In the genomic region with DNA sequence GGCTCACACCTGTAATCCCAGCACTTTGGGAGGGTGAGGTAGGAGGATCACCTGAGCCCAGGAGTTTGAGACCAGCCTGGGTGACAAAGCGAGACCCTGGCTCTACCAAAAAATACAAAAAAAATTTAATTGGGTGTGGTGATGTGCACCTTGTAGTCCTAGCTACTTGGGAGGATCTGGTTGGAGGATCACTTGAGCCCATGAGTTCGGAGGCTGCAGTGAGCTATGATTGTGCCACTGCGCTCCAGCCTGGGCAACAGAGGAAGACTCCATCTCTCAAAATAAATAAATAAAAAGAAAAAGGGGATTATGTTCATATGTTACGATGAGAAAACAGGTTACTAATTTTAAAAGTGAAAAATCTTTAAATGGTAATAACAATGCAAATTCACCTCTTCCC, we compare ENCODE assay signal across 8 cellular contexts. TPM values are rescaled to one million over a fixed set of nuclear protein-coding genes. Genes with fewer than 3 reads are reported as not detected.
DNase-seq lines count a peak whose midpoint lies in the region; ATAC-seq and TF ChIP-seq lines count a peak whose summit lies in the region.

No MANE protein-coding gene starts in this region.

- no peak overlapping the region for H2BK5ac ChIP-seq in IMR-90 (ENCODE audit: low read depth, low read length, poor library complexity, severe bottlenecking)

- H3K4me1 ChIP-seq in IMR-90 (ENCODE audit: control insufficient read depth, insufficient read depth, low read length) (no peaks in the 10 kb centered on the region), mucosa of descending colon (ENCODE audit: low read depth) (peaks cover 17% of the 10 kb centered on the region)

- TF ChIP-seq RAD21 in IMR-90 (IDR thresholded peaks at IDR 0.05; ENCODE audit: low read length) = no peak

- H4K8ac ChIP-seq in IMR-90 (ENCODE audit: low read depth in 2 of 2, low read length in 2 of 2) = peak overlapping the region in 1 of 2 experiments; percentile 25; a peak in 1 of 4 replicates

- H3K18ac ChIP-seq in IMR-90 (ENCODE audit: low read depth, low read length) = no peak overlapping the region

- CTCF ChIA-PET in IMR-90 (lab: Yijun Ruan, JAX) = interaction anchor here (1.4 to 3.2 kb wide), 2 partner anchors 41 to 163 kb away, joined by 5 to 22 read pairs; no protein-coding TSS in a partner anchor

- in situ Hi-C loops in IMR-90 (cut with MboI; ENCODE audit: low sequenced_read_pairs) = no loop called here
- in situ Hi-C loops in astrocyte of the spinal cord (cut with HindIII; ENCODE audit: low sequenced_read_pairs) = no loop called here

- no peak overlapping the region for H2BK15ac ChIP-seq in IMR-90 (ENCODE audit: low read depth, low read length)

- peaks cover 18% of the 10 kb centered on the region for H3K27me3 Mint-ChIP-seq in type B pancreatic cell

- H3K4me3 ChIP-seq in AG09309 (ENCODE audit: control insufficient read depth, low read depth, low read length) (peak overlapping the region; percentile 66), IMR-90 (ENCODE audit: insufficient read depth, low read depth, low read length) (no peak overlapping the region; the same call in 1 of the 2 replicates), astrocyte of the spinal cord (ENCODE audit: low read depth, low read length) (peak overlapping the region; percentile 86), mucosa of descending colon (peak overlapping the region; percentile 78)

- H4K91ac ChIP-seq in IMR-90 (ENCODE audit: insufficient read depth, low read depth, low read length) = no peak overlapping the region

- intact Hi-C loops in IMR-90 (cut with micrococcal nuclease) = no loop called here
- intact Hi-C loops in mucosa of descending colon (cut with DNase I, micrococcal nuclease) = no loop called here
- intact Hi-C loops in left colon (cut with DNase I, micrococcal nuclease) = no loop called here

- WGBS in IMR-90 (ENCODE audit: extremely low coverage in 2 of 2, insufficient read length in 1 of 2), 2 experiments = no CpG with 5 or more reads among the region's 4 CpGs

- no peak overlapping the region for H3K4ac ChIP-seq in IMR-90 (ENCODE audit: low read depth, low read length)

- H3K9me1 ChIP-seq in IMR-90 (ENCODE audit: insufficient read depth, low read length) = 0 out of 2 replicates have a peak, but pooled peaks cover 3% of the 10 kb centered on the region

- 0 out of 2 replicates have a peak overlapping the region, but pooled peaks have one; percentile 33 for H2AK5ac ChIP-seq in IMR-90 (ENCODE audit: low read depth, low read length)

- no peak overlapping the region for H3K9ac ChIP-seq in IMR-90 (ENCODE audit: low read depth, low read length)

- no peak overlapping the region for H3K56ac ChIP-seq in IMR-90 (ENCODE audit: extremely low read depth, insufficient read depth, low read length)

- no peak overlapping the region for H2BK20ac ChIP-seq in IMR-90 (ENCODE audit: low read depth, low read length)

- H3K36me3 ChIP-seq in IMR-90 (ENCODE audit: control insufficient read depth, insufficient read depth, low read length) (0 out of 2 replicates have a peak, but pooled peaks cover 1% of the 10 kb centered on the region), mucosa of descending colon (ENCODE audit: low read depth) (no peaks in the 10 kb centered on the region)

- H2BK120ac ChIP-seq in IMR-90 (ENCODE audit: low read depth, low read length) = no peak overlapping the region

- TF ChIP-seq POLR2A in IMR-90 (IDR thresholded peaks at IDR 0.05; ENCODE audit: low read depth, low read length) = no peak

- no peak for TF ChIP-seq CTCF in AG09309 (IDR thresholded peaks at IDR 0.05; ENCODE audit: control insufficient read depth, insufficient read depth, low read depth, low read length, missing control alignments)
- no peak for TF ChIP-seq CTCF in IMR-90 (conservative IDR thresholded peaks at IDR 0.05; ENCODE audit: low read depth, low read length)
- no peak for TF ChIP-seq CTCF in astrocyte of the spinal cord (IDR thresholded peaks at IDR 0.05; ENCODE audit: low read depth, low read length)
- no peak for TF ChIP-seq CTCF in mucosa of descending colon (IDR thresholded peaks at IDR 0.05)
- no peak for TF ChIP-seq CTCF in type B pancreatic cell (conservative IDR thresholded peaks at IDR 0.05)

- BruUV-seq in IMR-90 (replicated peaks; lab: Mats Ljungman, UMichigan) = no TSS peak

- no peak overlapping the region; the same call in 1 of the 2 replicates for H3K4me2 ChIP-seq in IMR-90 (ENCODE audit: low read depth, low read length)

- no peak overlapping the region for H3K27ac ChIP-seq in IMR-90 (ENCODE audit: insufficient read depth, low read length)

- ATAC-seq in IMR-90 (ENCODE audit: low read depth) (no peak), mucosa of descending colon (no peak), HG03039 (IDR thresholded peaks at IDR 0.05; ENCODE audit: unreplicated experiment) (no peak), left colon (no peak)

- no peaks in the 10 kb centered on the region for H3K9me3 Mint-ChIP-seq in type B pancreatic cell

- dilution Hi-C loops in IMR-90 (cut with HindIII; ENCODE audit: low sequenced_read_pairs, unreplicated experiment) = no loop called here

- peaks cover 7 to 14% of the 10 kb centered on the region in 2 experiments; a peak in 3 of 4 replicates for H3K79me1 ChIP-seq in IMR-90 (ENCODE audit: low read depth in 1 of 2, low read length in 2 of 2)

- H3K4me3 Mint-ChIP-seq in type B pancreatic cell = no peak overlapping the region

- peaks cover 6% of the 10 kb centered on the region for H3K4me1 Mint-ChIP-seq in type B pancreatic cell (ENCODE audit: unreplicated experiment)

- no peak overlapping the region for H3K27ac Mint-ChIP-seq in type B pancreatic cell

- no peaks in the 10 kb centered on the region for H3K9me3 ChIP-seq in IMR-90 (ENCODE audit: control insufficient read depth, insufficient read depth, low read length)
- no peaks in the 10 kb centered on the region for H3K9me3 ChIP-seq in mucosa of descending colon

- no peaks in the 10 kb centered on the region for H4K20me1 ChIP-seq in IMR-90 (ENCODE audit: insufficient read depth, low read length)

- H3K36me3 Mint-ChIP-seq in type B pancreatic cell = no peaks in the 10 kb centered on the region

- H2AFZ ChIP-seq in IMR-90 (replicated peaks; ENCODE audit: low read length, poor library complexity) = no peak overlapping the region

- H3K23ac ChIP-seq in IMR-90 (ENCODE audit: low read depth, low read length) = peak overlapping the region; percentile 75

- POLR2A ChIA-PET in IMR-90 (lab: Charles Lee; ENCODE audit: unreplicated experiment) = no interaction called here

- H4K5ac ChIP-seq in IMR-90 (ENCODE audit: low read depth, low read length) = no peak overlapping the region

- H3K27me3 ChIP-seq in IMR-90 (ENCODE audit: control insufficient read depth, insufficient read depth, low read length) = no peaks in the 10 kb centered on the region

- DNase-seq in AG09309 (ENCODE audit: low read depth) (no peak), IMR-90 (no peak), astrocyte of the spinal cord (ENCODE audit: low read depth, low spot score) (no peak), mucosa of descending colon (no peak), type B pancreatic cell (ENCODE audit: extremely low spot score, unreplicated experiment) (no peak), left colon (no peak)
- no peak for DNase-seq in activated CD4-positive, CD25-positive, alpha-beta regulatory T cell treated with anti-CD3 and anti-CD28 coated beads, Interleukin-2, amount 50 U/mL, for 72 hours

- H2AK9ac ChIP-seq in IMR-90 (replicated peaks; ENCODE audit: low read depth, low read length, poor library complexity) = no peak overlapping the region

- H3K14ac ChIP-seq in IMR-90 (replicated peaks; ENCODE audit: low read depth, low read length) = no peak overlapping the region

TF ChIP-seq in IMR-90, 13 proteins besides CTCF, POLR2A, EP300 and RAD21 (continues in another document):
- TF ChIP-seq FOS (IDR thresholded peaks at IDR 0.05; ENCODE audit: low read depth, low read length) = no peak
- TF ChIP-seq RCOR1 (IDR thresholded peaks at IDR 0.05; ENCODE audit: insufficient replicate concordance, low read length) = no peak
- TF ChIP-seq, protein P1, sequence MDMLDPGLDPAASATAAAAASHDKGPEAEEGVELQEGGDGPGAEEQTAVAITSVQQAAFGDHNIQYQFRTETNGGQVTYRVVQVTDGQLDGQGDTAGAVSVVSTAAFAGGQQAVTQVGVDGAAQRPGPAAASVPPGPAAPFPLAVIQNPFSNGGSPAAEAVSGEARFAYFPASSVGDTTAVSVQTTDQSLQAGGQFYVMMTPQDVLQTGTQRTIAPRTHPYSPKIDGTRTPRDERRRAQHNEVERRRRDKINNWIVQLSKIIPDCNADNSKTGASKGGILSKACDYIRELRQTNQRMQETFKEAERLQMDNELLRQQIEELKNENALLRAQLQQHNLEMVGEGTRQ (IDR thresholded peaks at IDR 0.05; ENCODE audit: low read depth, low read length) = no peak
- no peak for TF ChIP-seq MXI1 (IDR thresholded peaks at IDR 0.05; ENCODE audit: borderline replicate concordance, low read depth, low read length)
- TF ChIP-seq BHLHE40 (IDR thresholded peaks at IDR 0.05; ENCODE audit: low read depth, low read length) = no peak
- no peak for TF ChIP-seq RFX5 (IDR thresholded peaks at IDR 0.05; ENCODE audit: low read depth, low read length)
- TF ChIP-seq SMC3 (IDR thresholded peaks at IDR 0.05; ENCODE audit: low read depth, low read length) = no peak
- no peak for TF ChIP-seq MAZ (IDR thresholded peaks at IDR 0.05; ENCODE audit: borderline replicate concordance, low read depth, low read length)
- TF ChIP-seq MAFK (IDR thresholded peaks at IDR 0.05; ENCODE audit: low read depth, low read length) = no peak

RNA-seq across cellular contexts. Expression of gene MLKL, which starts 1.0 kb away (rescaled TPM):
- 4.2 and 4.5 TPM in 2 replicates for total RNA-seq in IMR-90 (2012; rRNA removed)
- polyA plus RNA-seq in IMR-90 (2012; rRNA removed) = 3.6 and 3.7 TPM in 2 replicates
- 1.2 and 1.6 TPM in 2 replicates for polyA plus RNA-seq in IMR-90 (2012; cell fraction: cytosol; rRNA removed)
- polyA plus RNA-seq in IMR-90 (2012; cell fraction: nucleus; rRNA removed; ENCODE audit: low replicate concordance) = 3.8 and 14.0 TPM in 2 replicates
- 10 to 100 TPM; 10.5 to 23.4 (median 18.0) TPM for total RNA-seq in mucosa of descending colon
- 0.58 and 2.8 TPM in 2 replicates for total RNA-seq in type B pancreatic cell (ENCODE audit: low replicate concordance)
- 10 to 100 TPM; 15.9 to 24.4 TPM for total RNA-seq in left colon

RNA-seq across cellular contexts. Expression of gene RFWD3, which starts 33.0 kb away (rescaled TPM):
- total RNA-seq in IMR-90 (2012; rRNA removed) (27.6 and 28.3 TPM in 2 replicates), mucosa of descending colon (10 to 100 TPM; 19.0 to 27.9 (median 25.7) TPM), type B pancreatic cell (ENCODE audit: low replicate concordance) (35.2 and 51.8 TPM in 2 replicates), left colon (10 to 100 TPM; 19.5 to 24.6 TPM)
- 14.9 and 16.7 TPM in 2 replicates for polyA plus RNA-seq in IMR-90 (2012; rRNA removed)
- 5.4 and 7.1 TPM in 2 replicates for polyA plus RNA-seq in IMR-90 (2012; cell fraction: cytosol; rRNA removed)
- 10.9 and 17.0 TPM in 2 replicates for polyA plus RNA-seq in IMR-90 (2012; cell fraction: nucleus; rRNA removed; ENCODE audit: low replicate concordance)
